8 cellular contexts compared by ENCODE assay signal in genomic region chr20:38446441-38447209, GRCh38. TPM values are rescaled to one million over a fixed set of nuclear protein-coding genes. Genes with fewer than 3 reads are reported as not detected.
DNase-seq lines count a peak whose midpoint lies in the region; ATAC-seq, FAIRE-seq and TF ChIP-seq lines count a peak whose summit lies in the region.

No MANE protein-coding gene starts in this region.

- H3K4me1 ChIP-seq in HepG2 (ENCODE audit: insufficient read depth, low read length): peaks cover 42% of the 10 kb centered on the region

- H3K9ac ChIP-seq in HepG2 (ENCODE audit: insufficient read depth, low read depth, low read length): peak overlapping the region; percentile 98

- no TSS peak for BruUV-seq in HepG2 (replicated peaks; lab: Mats Ljungman, UMichigan)

- H3K27ac ChIP-seq in C4-2B (peak overlapping the region; percentile 89), HepG2 (ENCODE audit: extremely low read length, insufficient read depth, low read length) (peak overlapping the region; percentile 78)

- H3K9me3 ChIP-seq in HepG2 (ENCODE audit: low read length): no peaks in the 10 kb centered on the region

- TF ChIP-seq RAD21 in HepG2 (CRISPR knock-in tag; IDR thresholded peaks at IDR 0.05): peak; percentile 94

- TF ChIP-seq CTCF in C4-2B (conservative IDR thresholded peaks at IDR 0.05) (peak; percentile 97), HepG2 (CRISPR knock-in tag; IDR thresholded peaks at IDR 0.05) (peak; percentile 99)

- intact Hi-C loops in HepG2 (cut with micrococcal nuclease; ENCODE audit: unreplicated experiment): loop anchor here (1.0 kb wide), 3 partner anchors 11 to 26 kb away; partner anchors contain the start of genes RALGAPB and SNHG17

- ATAC-seq in GM19372 (IDR thresholded peaks at IDR 0.05; ENCODE audit: low read depth, unreplicated experiment): peak; percentile 95
- ATAC-seq in HG03565 (IDR thresholded peaks at IDR 0.05; ENCODE audit: unreplicated experiment): peak; percentile 84
- peak; percentile 82 for ATAC-seq in HepG2

- CTCF ChIA-PET in HepG2 (lab: Yijun Ruan, JAX; ENCODE audit: low intra/inter-chr PET ratio, low total read pairs): interaction anchor here (0.8 to 6.0 kb wide), 3 partner anchors 11 to 90 kb away, joined by 3 to 314 read pairs (median 18); partner anchors contain the start of genes RALGAPB and SNHG17

- no peaks in the 10 kb centered on the region; a peak in 1 of 5 replicates for H3K27me3 ChIP-seq in HepG2 (ENCODE audit: control insufficient read depth in 1 of 2, insufficient read depth in 2 of 2, low read length in 2 of 2)

- peak; percentile 94 for DNase-seq in NCI-H748 (lab: John Stamatoyannopoulos, UW; ENCODE audit: unreplicated experiment)
- peak; percentile 91 for DNase-seq in activated CD4-positive, alpha-beta T cell treated with anti-CD3 and anti-CD28 coated beads, Interleukin-2, amount 50 U/mL, for 24 hours (ENCODE audit: low read depth in 1 of 2, low spot score in 1 of 2)
- DNase-seq in dermis blood vessel endothelial cell: peak; percentile 97
- DNase-seq in HepG2 (ENCODE audit: low spot score): peak; percentile 90
- DNase-seq in stimulated activated CD4-positive, alpha-beta T cell treated with anti-CD3 and anti-CD28 coated beads, Interleukin-2, amount 100 ng/mL, for 4 hours (ENCODE audit: low read depth): peak; percentile 88

- no peaks in the 10 kb centered on the region for H4K20me1 ChIP-seq in HepG2 (ENCODE audit: insufficient read depth, low read length)

- POLR2A ChIA-PET in HepG2 (lab: Yijun Ruan, JAX): interaction anchor here (0.6 to 5.1 kb wide), 11 partner anchors 9 to 239 kb away, joined by 3 to 294 read pairs (median 4); partner anchors contain the start of genes RALGAPB and SNHG17

- H3K36me3 ChIP-seq in HepG2 (replicated peaks in 1 of 2; ENCODE audit: control insufficient read depth in 1 of 2, insufficient read depth in 2 of 2, low read length in 2 of 2): peaks cover 16 to 28% of the 10 kb centered on the region in 2 experiments

- H3K4me3 ChIP-seq in HepG2 (replicated peaks in 1 of 3; ENCODE audit: insufficient read depth in 1 of 3, low read depth in 2 of 3, low read length in 3 of 3): peak overlapping the region; percentile 86 to 99 (median 95)

- in situ Hi-C loops in HepG2 (cut with HindIII; ENCODE audit: extremely low pct_ligation_motif_present, low pct_unique_long_range_greater_than_20kb): loop anchor here (25.0 kb wide), 1 partner anchor 291 kb away; the partner anchor contains the start of gene ACTR5

- H3K79me2 ChIP-seq in HepG2 (ENCODE audit: insufficient read depth, low read length): peaks cover 12% of the 10 kb centered on the region

- peak; percentile 88 for FAIRE-seq in HepG2 (lab: Jason Lieb, UNC)

- peak overlapping the region; percentile 92 for H3K4me2 ChIP-seq in HepG2 (ENCODE audit: low read depth, low read length)

- peak; percentile 94 to 98 for TF ChIP-seq POLR2A in HepG2 (IDR thresholded peaks at IDR 0.05; ENCODE audit: insufficient read depth in 1 of 2, low read depth in 2 of 2, low read length in 2 of 2)

- TF ChIP-seq EP300 in HepG2 (IDR thresholded peaks at IDR 0.05; ENCODE audit: low read depth in 2 of 2, low read length in 2 of 2) (peak; percentile 45 to 68; a peak in 3 of 4 replicates), HepG2 (CRISPR knock-in tag; IDR thresholded peaks at IDR 0.05; ENCODE audit: borderline replicate concordance) (peak; percentile 82)

- 0% methylated on average over 20 of the region's 56 CpGs for WGBS in HepG2 (ENCODE audit: low lambda C conversion rate)

- peak overlapping the region; percentile 94 for H2AFZ ChIP-seq in HepG2 (ENCODE audit: low read length)

TF ChIP-seq in HepG2, 621 proteins besides CTCF, POLR2A, EP300 and RAD21 (continues in another document):
- TF ChIP-seq, protein P1, sequence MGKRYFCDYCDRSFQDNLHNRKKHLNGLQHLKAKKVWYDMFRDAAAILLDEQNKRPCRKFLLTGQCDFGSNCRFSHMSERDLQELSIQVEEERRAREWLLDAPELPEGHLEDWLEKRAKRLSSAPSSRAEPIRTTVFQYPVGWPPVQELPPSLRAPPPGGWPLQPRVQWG (CRISPR knock-in tag; IDR thresholded peaks at IDR 0.05; ENCODE audit: borderline replicate concordance, low read depth): no peak
- TF ChIP-seq SMC3 (IDR thresholded peaks at IDR 0.05; ENCODE audit: low read length) (peak; percentile 48), RORA (CRISPR knock-in tag; IDR thresholded peaks at IDR 0.05) (no peak), SIX4 (CRISPR knock-in tag; IDR thresholded peaks at IDR 0.05) (peak; percentile 82), ZNF839 (CRISPR knock-in tag; IDR thresholded peaks at IDR 0.05; ENCODE audit: borderline replicate concordance) (peak; percentile 88)

RNA-seq across cellular contexts. Expression of gene SNHG17, which starts 11.5 kb away (rescaled TPM):
- total RNA-seq in dermis blood vessel endothelial cell (6.7 and 11.6 TPM in 2 replicates), HepG2 (2016; rRNA removed; fragmentation: Illumina TruSeq; extraction: Trizol) (15.6 and 26.2 TPM in 2 replicates)
- 27.4 and 27.8 TPM in 2 replicates for total RNA-seq in HepG2 (2016; cell fraction: cytosol; rRNA removed; fragmentation: Illumina TruSeq; extraction: Trizol; ENCODE audit: low read depth)
- total RNA-seq in HepG2 (2016; cell fraction: insoluble cytoplasmic fraction; rRNA removed; fragmentation: Illumina TruSeq; extraction: Trizol): 15.2 and 25.3 TPM in 2 replicates
- total RNA-seq in HepG2 (2016; cell fraction: membrane; rRNA removed; fragmentation: Illumina TruSeq; extraction: Trizol): 30.7 and 34.5 TPM in 2 replicates
- 44.8 and 54.3 TPM in 2 replicates for total RNA-seq in HepG2 (2016; cell fraction: nucleus; rRNA removed; fragmentation: Illumina TruSeq; extraction: Trizol)
- 41.2 and 44.8 TPM in 2 replicates for polyA plus RNA-seq in HepG2 (2011; rRNA removed)
- polyA plus RNA-seq in HepG2 (2011; cell fraction: cytosol; rRNA removed): 19.6 and 22.7 TPM in 2 replicates
- 170 and 182 TPM in 2 replicates for polyA plus RNA-seq in HepG2 (2011; cell fraction: nucleus; rRNA removed)
- polyA plus RNA-seq in HepG2 (2012): 32.8 and 56.1 TPM in 2 replicates
- 24.3 and 28.6 TPM in 2 replicates for polyA plus RNA-seq in HepG2 (2016; cell fraction: cytosol; fragmentation: Illumina TruSeq; extraction: Trizol; ENCODE audit: low read depth)
- 32.2 and 33.6 TPM in 2 replicates for polyA plus RNA-seq in HepG2 (2016; cell fraction: insoluble cytoplasmic fraction; fragmentation: Illumina TruSeq; extraction: Trizol; ENCODE audit: low read depth)
- polyA plus RNA-seq in HepG2 (2016; cell fraction: membrane; fragmentation: Illumina TruSeq; extraction: Trizol; ENCODE audit: low read depth): 28.4 and 32.2 TPM in 2 replicates
- polyA plus RNA-seq in HepG2 (2016; cell fraction: nucleus; fragmentation: Illumina TruSeq; extraction: Trizol; ENCODE audit: insufficient read depth, low read depth): 126 and 147 TPM in 2 replicates
- polyA minus RNA-seq in HepG2 (2011; rRNA and poly(A)+ RNA removed; ENCODE audit: low replicate concordance): 34.4 and 149 TPM in 2 replicates
- 6.9 and 12.8 TPM in 2 replicates for polyA minus RNA-seq in HepG2 (2011; cell fraction: cytosol; rRNA and poly(A)+ RNA removed)
- polyA minus RNA-seq in HepG2 (2011; cell fraction: nucleus; rRNA and poly(A)+ RNA removed): 67.3 and 72.4 TPM in 2 replicates

RNA-seq across cellular contexts. Expression of gene RALGAPB, which starts 26.0 kb away (rescaled TPM):
- 28.4 and 29.1 TPM in 2 replicates for total RNA-seq in dermis blood vessel endothelial cell
- total RNA-seq in HepG2 (2016; rRNA removed; fragmentation: Illumina TruSeq; extraction: Trizol): 30.6 and 36.5 TPM in 2 replicates
- total RNA-seq in HepG2 (2016; cell fraction: cytosol; rRNA removed; fragmentation: Illumina TruSeq; extraction: Trizol; ENCODE audit: low read depth): 3.8 and 4.1 TPM in 2 replicates
- total RNA-seq in HepG2 (2016; cell fraction: insoluble cytoplasmic fraction; rRNA removed; fragmentation: Illumina TruSeq; extraction: Trizol): 30.2 and 33.9 TPM in 2 replicates
- total RNA-seq in HepG2 (2016; cell fraction: membrane; rRNA removed; fragmentation: Illumina TruSeq; extraction: Trizol): 10.8 and 12.6 TPM in 2 replicates
- total RNA-seq in HepG2 (2016; cell fraction: nucleus; rRNA removed; fragmentation: Illumina TruSeq; extraction: Trizol): 61.4 and 61.7 TPM in 2 replicates
- 16.2 and 17.6 TPM in 2 replicates for polyA plus RNA-seq in HepG2 (2011; rRNA removed)
- 5.5 and 9.1 TPM in 2 replicates for polyA plus RNA-seq in HepG2 (2011; cell fraction: cytosol; rRNA removed)
- 32.6 and 39.1 TPM in 2 replicates for polyA plus RNA-seq in HepG2 (2011; cell fraction: nucleus; rRNA removed)
- polyA plus RNA-seq in HepG2 (2012): 21.8 and 23.1 TPM in 2 replicates
- 0.74 and 0.87 TPM in 2 replicates for polyA plus RNA-seq in HepG2 (2016; cell fraction: cytosol; fragmentation: Illumina TruSeq; extraction: Trizol; ENCODE audit: low read depth)
- 23.7 and 25.3 TPM in 2 replicates for polyA plus RNA-seq in HepG2 (2016; cell fraction: insoluble cytoplasmic fraction; fragmentation: Illumina TruSeq; extraction: Trizol; ENCODE audit: low read depth)
- polyA plus RNA-seq in HepG2 (2016; cell fraction: membrane; fragmentation: Illumina TruSeq; extraction: Trizol; ENCODE audit: low read depth): 2.6 and 2.7 TPM in 2 replicates
- 62.4 and 65.2 TPM in 2 replicates for polyA plus RNA-seq in HepG2 (2016; cell fraction: nucleus; fragmentation: Illumina TruSeq; extraction: Trizol; ENCODE audit: insufficient read depth, low read depth)
- polyA minus RNA-seq in HepG2 (2011; rRNA and poly(A)+ RNA removed; ENCODE audit: low replicate concordance): 30.1 and 32.8 TPM in 2 replicates
- 22.1 and 26.7 TPM in 2 replicates for polyA minus RNA-seq in HepG2 (2011; cell fraction: cytosol; rRNA and poly(A)+ RNA removed)
- polyA minus RNA-seq in HepG2 (2011; cell fraction: nucleus; rRNA and poly(A)+ RNA removed): 106 and 121 TPM in 2 replicates

Comparison
In these comparisons a context has a peak if more than half of its experiments do, and no peak if none do; other contexts are left out.
1. Peak in every context shown above with its lines: DNase-seq, ATAC-seq, H3K4me3 ChIP-seq and H3K27ac ChIP-seq.